ENCODE assay signal across 2 cellular contexts in the genomic region with DNA sequence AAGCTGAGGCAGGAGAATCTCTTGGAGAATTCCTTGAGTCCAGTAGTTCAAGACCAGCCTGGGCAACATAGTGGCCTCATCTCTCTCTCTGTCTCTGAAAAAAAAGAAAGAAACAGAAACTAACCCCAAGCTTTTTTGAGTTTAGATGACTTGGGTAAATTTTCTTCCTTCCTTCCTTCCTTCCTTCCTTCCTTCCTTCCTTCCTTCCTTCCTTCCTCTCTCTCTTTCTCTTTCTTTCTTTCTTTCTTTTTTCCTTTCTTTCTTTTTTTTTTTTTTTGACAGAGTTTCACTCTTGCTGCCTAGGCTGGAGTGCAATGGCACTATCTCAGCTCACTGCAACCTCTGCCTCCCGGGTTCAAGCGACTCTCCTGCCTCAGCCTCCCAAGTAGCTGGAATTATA.
TF ChIP-seq lines count a peak whose summit lies in the region.

No MANE protein-coding gene starts in this region.

TF ChIP-seq in HEK293, 187 proteins besides CTCF, POLR2A, EP300 and RAD21:
- TF ChIP-seq ZNF366 (tag by site-specific recombination; conservative IDR thresholded peaks at IDR 0.05) = peak; percentile 77

TF ChIP-seq in K562, 482 proteins besides CTCF, POLR2A, EP300 and RAD21:
- TF ChIP-seq, protein P1, sequence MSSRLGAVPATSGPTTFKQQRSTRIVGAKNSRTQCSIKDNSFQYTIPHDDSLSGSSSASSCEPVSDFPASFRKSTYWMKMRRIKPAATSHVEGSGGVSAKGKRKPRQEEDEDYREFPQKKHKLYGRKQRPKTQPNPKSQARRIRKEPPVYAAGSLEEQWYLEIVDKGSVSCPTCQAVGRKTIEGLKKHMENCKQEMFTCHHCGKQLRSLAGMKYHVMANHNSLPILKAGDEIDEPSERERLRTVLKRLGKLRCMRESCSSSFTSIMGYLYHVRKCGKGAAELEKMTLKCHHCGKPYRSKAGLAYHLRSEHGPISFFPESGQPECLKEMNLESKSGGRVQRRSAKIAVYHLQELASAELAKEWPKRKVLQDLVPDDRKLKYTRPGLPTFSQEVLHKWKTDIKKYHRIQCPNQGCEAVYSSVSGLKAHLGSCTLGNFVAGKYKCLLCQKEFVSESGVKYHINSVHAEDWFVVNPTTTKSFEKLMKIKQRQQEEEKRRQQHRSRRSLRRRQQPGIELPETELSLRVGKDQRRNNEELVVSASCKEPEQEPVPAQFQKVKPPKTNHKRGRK (tag; IDR thresholded peaks at IDR 0.05) = peak; percentile 78; the same call in 1 of the 2 replicates
